ENCODE assay signal across 31 cellular contexts in genomic region chr5:34802834-34803563, GRCh38. TPM values are rescaled to one million over a fixed set of nuclear protein-coding genes. Genes with fewer than 3 reads are reported as not detected.
"Had no signal": no experiment of that assay in that cellular context is flagged by ENCODE, and none has a peak within 500 bp of the region (broad histone marks: within the 10 kb centered on the region; RNA-seq: fewer than 3 reads in every experiment).

No MANE protein-coding gene starts in this region.

- H3K36me3 ChIP-seq: cardiac muscle cell, Peyer's patch, SJSA1 had no signal

- H3K4me2 ChIP-seq: SK-N-SH had no signal

- H3K4me3 Mint-ChIP-seq: activated CD4-positive, alpha-beta T cell treated with anti-CD3 and anti-CD28 coated beads, Interleukin-2, amount 10 ng/mL, durations not matched to agents 24 days and 14 days; activated CD8-positive, alpha-beta T cell treated with anti-CD3 and anti-CD28 coated beads for 36 hours; activated naive CD4-positive, alpha-beta T cell treated with anti-CD3 and anti-CD28 coated beads, Interleukin-2, amount 50 U/mL, for 24 hours; activated naive CD8-positive, alpha-beta T cell treated with anti-CD3 and anti-CD28 coated beads, Interleukin-2, amount 10 ng/mL, durations not matched to agents 7 days and 5 days; activated T-cell treated with anti-CD3 and anti-CD28 coated beads, Interleukin-2, amount 50 U/mL, for 24 hours; central memory CD8-positive, alpha-beta T cell; T-helper 1 cell treated with Interleukin-12 subunit alpha and Interleukin-12 subunit beta and Interleukin-4 antibody, amounts not matched to agents 30 μg/mL and 1 μg/mL, for 36 hours; T-helper 2 cell treated with Interferon-gamma antibody and Interleukin-4, amounts not matched to agents 5 μg/mL and 100 μg/mL, for 36 hours had no signal

- DNase-seq: activated CD4-positive, alpha-beta T cell treated with anti-CD3 and anti-CD28 coated beads, Interleukin-2, amount 10 ng/mL, durations not matched to agents 24 days and 14 days; activated CD4-positive, alpha-beta T cell treated with anti-CD3 and anti-CD28 coated beads, Interleukin-2, amount 50 U/mL, for 4 hours; activated CD8-positive, alpha-beta T cell treated with anti-CD3 and anti-CD28 coated beads for 36 hours; activated gamma-delta T cell; activated naive CD4-positive, alpha-beta T cell treated with Interleukin-2 at 50 U/mL for 16 hours; activated naive CD8-positive, alpha-beta T cell treated with anti-CD3 and anti-CD28 coated beads, Interleukin-2, amount 10 ng/mL, durations not matched to agents 7 days and 5 days; activated T-cell treated with anti-CD3 and anti-CD28 coated beads, Interleukin-2, amount 50 U/mL, for 24 hours; amygdala; NCI-H1092 treated with DMSO at 0.1 percent for 48 hours; NCI-H1417; NCI-H146; NCI-H187; NCI-H2081; NCI-H2171 treated with DMSO at 0.1 percent for 48 hours; NCI-H226; NCI-H524 treated with DMSO at 0.1 percent for 48 hours; PC-3; Peyer's patch; RPMI8226; SHP77 treated with DMSO at 0.1 percent for 48 hours; SK-N-SH had no signal

- H3K36me3 Mint-ChIP-seq: activated naive CD4-positive, alpha-beta T cell treated with anti-CD3 and anti-CD28 coated beads, Interleukin-2, amount 50 U/mL, for 24 hours; activated naive CD8-positive, alpha-beta T cell treated with anti-CD3 and anti-CD28 coated beads, Interleukin-2, amount 10 ng/mL, durations not matched to agents 7 days and 5 days had no signal

- H3K4me1 ChIP-seq: ascending aorta, Peyer's patch, SJSA1 had no signal

- H3K9me3 ChIP-seq: ascending aorta, Peyer's patch, SJSA1, SK-N-SH had no signal

- H3K27me3 Mint-ChIP-seq: activated CD4-positive, alpha-beta T cell treated with anti-CD3 and anti-CD28 coated beads, Interleukin-2, amount 10 ng/mL, durations not matched to agents 24 days and 14 days; activated CD8-positive, alpha-beta T cell treated with anti-CD3 and anti-CD28 coated beads for 36 hours; activated naive CD4-positive, alpha-beta T cell treated with anti-CD3 and anti-CD28 coated beads, Interleukin-2, amount 50 U/mL, for 24 hours; activated T-cell treated with anti-CD3 and anti-CD28 coated beads, Interleukin-2, amount 50 U/mL, for 24 hours had no signal

- H3K9me2 ChIP-seq: SK-N-SH had no signal

- ATAC-seq: activated CD8-positive, alpha-beta T cell treated with anti-CD3 and anti-CD28 coated beads for 36 hours; PC-3 had no signal

- H3K27me3 ChIP-seq: ascending aorta, cardiac muscle cell, Peyer's patch, SJSA1 had no signal

- H3K9me3 Mint-ChIP-seq: activated CD4-positive, alpha-beta T cell treated with anti-CD3 and anti-CD28 coated beads, Interleukin-2, amount 10 ng/mL, durations not matched to agents 24 days and 14 days; activated CD8-positive, alpha-beta T cell treated with anti-CD3 and anti-CD28 coated beads for 36 hours; activated naive CD4-positive, alpha-beta T cell treated with anti-CD3 and anti-CD28 coated beads, Interleukin-2, amount 50 U/mL, for 24 hours; activated naive CD8-positive, alpha-beta T cell treated with anti-CD3 and anti-CD28 coated beads, Interleukin-2, amount 10 ng/mL, durations not matched to agents 7 days and 5 days; activated T-cell treated with anti-CD3 and anti-CD28 coated beads, Interleukin-2, amount 50 U/mL, for 24 hours; activated T-helper 2 cell treated with anti-CD3 and anti-CD28 coated beads, Interferon-gamma antibody, Interleukin-2, Interleukin-4, amounts not matched to agents 10 μg/mL and 5 μg/mL and 100 μg/mL, durations not matched to agents 14 hours and 24 hours and 36 hours; central memory CD8-positive, alpha-beta T cell; T-helper 1 cell treated with Interleukin-12 subunit alpha and Interleukin-12 subunit beta and Interleukin-4 antibody, amounts not matched to agents 30 μg/mL and 1 μg/mL, for 36 hours; T-helper 2 cell treated with Interferon-gamma antibody and Interleukin-4, amounts not matched to agents 5 μg/mL and 100 μg/mL, for 36 hours had no signal

- H3K9ac ChIP-seq: SK-N-SH had no signal

- H3K4me3 ChIP-seq: ascending aorta, cardiac muscle cell, Peyer's patch, SJSA1 had no signal

- FAIRE-seq: TTC549 had no signal

- H3K27ac Mint-ChIP-seq: activated CD4-positive, alpha-beta T cell treated with anti-CD3 and anti-CD28 coated beads, Interleukin-2, amount 10 ng/mL, durations not matched to agents 24 days and 14 days; activated CD8-positive, alpha-beta T cell treated with anti-CD3 and anti-CD28 coated beads for 36 hours; activated naive CD4-positive, alpha-beta T cell treated with anti-CD3 and anti-CD28 coated beads, Interleukin-2, amount 50 U/mL, for 24 hours; activated naive CD8-positive, alpha-beta T cell treated with anti-CD3 and anti-CD28 coated beads, Interleukin-2, amount 10 ng/mL, durations not matched to agents 7 days and 5 days; activated T-cell treated with anti-CD3 and anti-CD28 coated beads, Interleukin-2, amount 50 U/mL, for 24 hours; activated T-helper 2 cell treated with anti-CD3 and anti-CD28 coated beads, Interferon-gamma antibody, Interleukin-2, Interleukin-4, amounts not matched to agents 10 μg/mL and 5 μg/mL and 100 μg/mL, durations not matched to agents 14 hours and 24 hours and 36 hours; T-helper 1 cell treated with Interleukin-12 subunit alpha and Interleukin-12 subunit beta and Interleukin-4 antibody, amounts not matched to agents 30 μg/mL and 1 μg/mL, for 36 hours; T-helper 2 cell treated with Interferon-gamma antibody and Interleukin-4, amounts not matched to agents 5 μg/mL and 100 μg/mL, for 36 hours had no signal

- H3K4me1 Mint-ChIP-seq: activated CD4-positive, alpha-beta T cell treated with anti-CD3 and anti-CD28 coated beads, Interleukin-2, amount 10 ng/mL, durations not matched to agents 24 days and 14 days; activated naive CD4-positive, alpha-beta T cell treated with anti-CD3 and anti-CD28 coated beads, Interleukin-2, amount 50 U/mL, for 24 hours; activated naive CD8-positive, alpha-beta T cell treated with anti-CD3 and anti-CD28 coated beads, Interleukin-2, amount 10 ng/mL, durations not matched to agents 7 days and 5 days; central memory CD8-positive, alpha-beta T cell had no signal

- H3K27ac ChIP-seq: ascending aorta, cardiac muscle cell, Peyer's patch, SJSA1 had no signal

RNA-seq across cellular contexts. Expression of gene TTC23L, which starts 36.0 kb away (rescaled TPM):
- total RNA-seq: activated CD4-positive, alpha-beta T cell treated with anti-CD3 and anti-CD28 coated beads, Interleukin-2, amount 10 ng/mL, durations not matched to agents 24 days and 14 days; activated naive CD8-positive, alpha-beta T cell treated with anti-CD3 and anti-CD28 coated beads, Interleukin-2, amount 10 ng/mL, durations not matched to agents 7 days and 5 days; activated T-helper 2 cell treated with anti-CD3 and anti-CD28 coated beads, Interferon-gamma antibody, Interleukin-2, Interleukin-4, amounts not matched to agents 10 μg/mL and 5 μg/mL and 100 μg/mL, durations not matched to agents 14 hours and 24 hours and 36 hours; ascending aorta; M059J; Peyer's patch; SJSA1 had no signal
